Comparison of ENCODE assay signal across 8 cellular contexts in genomic region chr9:124415102-124415851, GRCh38. TPM values are rescaled to one million over a fixed set of nuclear protein-coding genes. Genes with fewer than 3 reads are reported as not detected.
DNase-seq lines count a peak whose midpoint lies in the region; ATAC-seq and TF ChIP-seq lines count a peak whose summit lies in the region.

PSMB7 (minus strand) TSS chr9:124415442; CDS start chr9:124415425, 17 bp downstream.

- H3K36me3 Mint-ChIP-seq in activated T-cell treated with anti-CD3 and anti-CD28 coated beads, Interleukin-2, amount 50 U/mL, for 24 hours (ENCODE audit: low read depth), result peaks cover 50% of the 10 kb centered on the region

- H3F3A ChIP-seq in PC-9 (ENCODE audit: insufficient read depth, low read depth), result peaks cover 25% of the 10 kb centered on the region

- WGBS in esophagus, 2 donors, result 6 to 7% methylated on average over 40 to 41 of the region's 41 CpGs

- peak within 1 kb of the TSS; percentile 100 for H3K4me3 Mint-ChIP-seq in activated T-cell treated with anti-CD3 and anti-CD28 coated beads, Interleukin-2, amount 50 U/mL, for 24 hours

- H3K9me2 ChIP-seq in PC-9 (ENCODE audit: insufficient read depth), result no peaks in the 10 kb centered on the region

- TF ChIP-seq CTCF in PC-9 (conservative IDR thresholded peaks at IDR 0.05), result peak; percentile 87

- CTCF ChIA-PET in PC-9 (lab: Charles Lee), result interaction anchor here (0.6 kb wide), 1 partner anchor 121 kb away, joined by 3 read pairs; no protein-coding TSS in a partner anchor

- peak within 1 kb of the TSS; percentile 78 for H3K9ac ChIP-seq in muscle layer of colon (ENCODE audit: low read length)

- peak within 1 kb of the TSS; percentile 96 for H3K4me2 ChIP-seq in PC-9

- H3K4me3 ChIP-seq in Jurkat, Clone E6-1 (ENCODE audit: low read length), result peak within 1 kb of the TSS; percentile 98
- H3K4me3 ChIP-seq in PC-9, result peak within 1 kb of the TSS; percentile 90
- peak within 1 kb of the TSS; percentile 80 to 99 for H3K4me3 ChIP-seq in esophagus (ENCODE audit: low read depth in 1 of 2, low read length in 2 of 2)
- peak within 1 kb of the TSS; percentile 77 to 98 for H3K4me3 ChIP-seq in muscle layer of colon (ENCODE audit: low read depth in 1 of 2, low read length in 2 of 2)

- no TSS peak for BruUV-seq in PC-9 (replicated peaks; lab: Mats Ljungman, UMichigan)

- DNase-seq in DMS153 treated with DMSO at 0.1 percent for 48 hours (lab: John Stamatoyannopoulos, UW; ENCODE audit: unreplicated experiment) (peak; percentile 97), PC-9 (peak; percentile 91 to 96)
- DNase-seq in Jurkat, Clone E6-1 (ENCODE audit: low read depth, low spot score), result peak; percentile 97
- peak; percentile 99 for DNase-seq in activated T-cell treated with anti-CD3 and anti-CD28 coated beads, Interleukin-2, amount 50 U/mL, for 24 hours
- peak; percentile 94 to 96 for DNase-seq in stimulated activated CD8-positive, alpha-beta memory T cell treated with anti-CD3 and anti-CD28 coated beads, Interleukin-7, amount 100 ng/mL, for 4 hours (ENCODE audit: low read depth in 2 of 2)

- H3K9me3 Mint-ChIP-seq in activated T-cell treated with anti-CD3 and anti-CD28 coated beads, Interleukin-2, amount 50 U/mL, for 24 hours, result no peaks in the 10 kb centered on the region

- peaks cover 35% of the 10 kb centered on the region for H3K4me1 ChIP-seq in PC-9 (replicated peaks; ENCODE audit: insufficient read depth)
- no peaks in the 10 kb centered on the region for H3K4me1 ChIP-seq in esophagus (ENCODE audit: control insufficient read depth in 2 of 2, insufficient read depth in 2 of 2, low read length in 1 of 2)
- peaks cover 18% of the 10 kb centered on the region for H3K4me1 ChIP-seq in muscle layer of colon (ENCODE audit: insufficient read depth, low read length)

- peak; percentile 86 for ATAC-seq in GM21576 (IDR thresholded peaks at IDR 0.05; ENCODE audit: unreplicated experiment)

- intact Hi-C loops in PC-9 (cut with micrococcal nuclease; ENCODE audit: unreplicated experiment), result loop anchor here (1.0 to 5.0 kb wide), 3 partner anchors 67 to 357 kb away; partner anchors contain the start of gene NR6A1

- POLR2A ChIA-PET in PC-9 (lab: Charles Lee; ENCODE audit: unreplicated experiment), result no interaction called here

- H3K27ac ChIP-seq in PC-9 (peak within 1 kb of the TSS; percentile 71), esophagus (ENCODE audit: low read depth in 2 of 2, low read length in 1 of 2) (peak within 1 kb of the TSS; percentile 77 to 83), muscle layer of colon (ENCODE audit: low read depth, low read length) (peak within 1 kb of the TSS; percentile 43)

- H3K27ac Mint-ChIP-seq in activated T-cell treated with anti-CD3 and anti-CD28 coated beads, Interleukin-2, amount 50 U/mL, for 24 hours, result peak within 1 kb of the TSS; percentile 100

- peaks cover 37% of the 10 kb centered on the region for H3K36me3 ChIP-seq in PC-9 (ENCODE audit: low read depth)
- peaks cover 6 to 8% of the 10 kb centered on the region in 2 donors for H3K36me3 ChIP-seq in esophagus (ENCODE audit: control insufficient read depth in 2 of 2, insufficient read depth in 2 of 2, low read length in 1 of 2)
- H3K36me3 ChIP-seq in muscle layer of colon (ENCODE audit: insufficient read depth, low read length), result peaks cover 36% of the 10 kb centered on the region

- H3K79me2 ChIP-seq in PC-9 (ENCODE audit: low read depth), result peaks cover 38% of the 10 kb centered on the region

- H3K4me1 Mint-ChIP-seq in activated T-cell treated with anti-CD3 and anti-CD28 coated beads, Interleukin-2, amount 50 U/mL, for 24 hours (ENCODE audit: low read depth), result peaks cover 44% of the 10 kb centered on the region

- no peaks in the 10 kb centered on the region for H3K27me3 Mint-ChIP-seq in activated T-cell treated with anti-CD3 and anti-CD28 coated beads, Interleukin-2, amount 50 U/mL, for 24 hours

- no peaks in the 10 kb centered on the region for H3K27me3 ChIP-seq in PC-9 (ENCODE audit: insufficient read depth, low read depth)
- H3K27me3 ChIP-seq in esophagus (ENCODE audit: control insufficient read depth in 1 of 2, insufficient read depth in 2 of 2, low read length in 2 of 2), result no peaks in the 10 kb centered on the region
- H3K27me3 ChIP-seq in muscle layer of colon (ENCODE audit: control insufficient read depth in 1 of 2, insufficient read depth in 2 of 2, low read length in 2 of 2), result no peaks in the 10 kb centered on the region

- peak within 1 kb of the TSS; percentile 76 for H2AFZ ChIP-seq in PC-9

- H4K20me1 ChIP-seq in PC-9 (ENCODE audit: insufficient read depth), result peaks cover 5% of the 10 kb centered on the region; the same call in 1 of the 2 replicates

- H3K9me3 ChIP-seq in PC-9 (ENCODE audit: insufficient read depth, low read depth), result no peaks in the 10 kb centered on the region; the same call in 1 of the 2 replicates
- no peaks in the 10 kb centered on the region for H3K9me3 ChIP-seq in esophagus (ENCODE audit: control insufficient read depth in 2 of 2, insufficient read depth in 1 of 2, low read depth in 1 of 2, low read length in 1 of 2)
- H3K9me3 ChIP-seq in muscle layer of colon (ENCODE audit: low read length), result no peaks in the 10 kb centered on the region

RNA-seq across cellular contexts. Expression of gene PSMB7, which starts in this region (rescaled TPM):
- polyA plus RNA-seq in Jurkat, Clone E6-1 (2012; ENCODE audit: insufficient read depth, insufficient read length), result 439 TPM
- total RNA-seq in PC-9 (2021), result 328 and 359 TPM in 2 replicates
- polyA plus RNA-seq in esophagus, result 100 to 1,000 TPM; 137 to 190 TPM

Comparison
In these comparisons a context has a peak if more than half of its experiments do, and no peak if none do; other contexts are left out.
1. Peak in every context shown above with its lines: DNase-seq, ATAC-seq, H3K4me3 ChIP-seq and H3K27ac ChIP-seq.